30 cellular contexts compared by ENCODE assay signal in genomic region chr4:93313207-93313606, GRCh38.
DNase-seq lines count a peak whose midpoint lies in the region; ATAC-seq, FAIRE-seq and TF ChIP-seq lines count a peak whose summit lies in the region.
"Had no signal": no experiment of that assay in that cellular context is flagged by ENCODE, and none has a peak within 500 bp of the region (broad histone marks: within the 10 kb centered on the region; RNA-seq: fewer than 3 reads in every experiment).

No MANE protein-coding gene starts in this region.

- no peaks in the 10 kb centered on the region for H3K79me1 ChIP-seq in mesenchymal stem cell (replicated peaks; ENCODE audit: low read length, poor library complexity, severe bottlenecking)

- H3K4me1 Mint-ChIP-seq in CD8-positive, alpha-beta memory T cell, result no peaks in the 10 kb centered on the region
- H3K4me1 Mint-ChIP-seq: CD4-positive, CD25-positive, alpha-beta regulatory T cell had no signal

- H2BK120ac ChIP-seq in mesenchymal stem cell (ENCODE audit: low read depth, low read length), result no peak overlapping the region

- POLR2A ChIA-PET in CD8-positive, alpha-beta memory T cell (lab: Charles Lee), result no interaction called here

- H3K27ac Mint-ChIP-seq in CD8-positive, alpha-beta memory T cell, result no peak overlapping the region
- H3K27ac Mint-ChIP-seq: CD4-positive, CD25-positive, alpha-beta regulatory T cell; GM23338 had no signal

- DNase-seq in H54 (ENCODE audit: insufficient read length, low spot score) (no peak), NCI-H69 (lab: John Stamatoyannopoulos, UW) (peak; percentile 75), choroid plexus epithelial cell (ENCODE audit: low read depth) (peak; percentile 47), mesenchymal stem cell (peak; percentile 5), SKM-1 (lab: John Stamatoyannopoulos, UW; ENCODE audit: unreplicated experiment) (no peak)
- DNase-seq in CD8-positive, alpha-beta memory T cell, result no peak
- DNase-seq: activated CD4-positive, alpha-beta T cell treated with anti-CD3 and anti-CD28 coated beads for 1 hour; activated gamma-delta T cell treated with Interleukin-2 at 50 U/mL for 16 hours; activated T-cell treated with anti-CD3 and anti-CD28 coated beads, Interleukin-2, amount 50 U/mL, for 1 hour; caudate nucleus; CD4-positive, CD25-positive, alpha-beta regulatory T cell; dermis blood vessel endothelial cell; foreskin melanocyte; hippocampal formation; islet precursor cell; NCI-H1092 treated with DMSO at 0.1 percent for 48 hours; NCI-H2029; NCI-H510A treated with DMSO at 0.1 percent for 48 hours; SHP77; stimulated activated CD4-positive, alpha-beta T cell treated with anti-CD3 and anti-CD28 coated beads, Interleukin-2, amount 100 ng/mL, for 48 hours; stimulated activated naive CD4-positive, alpha-beta T cell had no signal

- no peaks in the 10 kb centered on the region for H3K36me3 ChIP-seq in mesenchymal stem cell (ENCODE audit: control insufficient read depth in 1 of 2, insufficient read depth in 2 of 2, low read depth in 1 of 2, low read length in 2 of 2)
- no peaks in the 10 kb centered on the region for H3K36me3 ChIP-seq in CD8-positive, alpha-beta memory T cell (ENCODE audit: insufficient read depth, low read length)
- H3K36me3 ChIP-seq: neutrophil, thoracic aorta had no signal

- H3K4me2 ChIP-seq in mesenchymal stem cell (ENCODE audit: low read length, poor library complexity, severe bottlenecking), result no peak overlapping the region
- H3K4me2 ChIP-seq: GM23338, smooth muscle cell had no signal

- H4K91ac ChIP-seq in mesenchymal stem cell (ENCODE audit: low read length), result no peak overlapping the region

- CTCF ChIA-PET in CD8-positive, alpha-beta memory T cell (lab: Charles Lee), result no interaction called here

- TF ChIP-seq POLR2A in H54 (IDR thresholded peaks at IDR 0.05; ENCODE audit: low read depth, low read length), result no peak

- H3K27me3 ChIP-seq in mesenchymal stem cell (ENCODE audit: control insufficient read depth in 1 of 2, insufficient read depth in 1 of 2, low read length in 2 of 2), result no peaks in the 10 kb centered on the region
- H3K27me3 ChIP-seq in CD8-positive, alpha-beta memory T cell (ENCODE audit: insufficient read depth, low read length, poor library complexity, severe bottlenecking), result no peaks in the 10 kb centered on the region
- H3K27me3 ChIP-seq: neutrophil had no signal

- no peak overlapping the region for H4K8ac ChIP-seq in mesenchymal stem cell (ENCODE audit: low read length)

- no peaks in the 10 kb centered on the region for H3K36me3 Mint-ChIP-seq in CD8-positive, alpha-beta memory T cell
- H3K36me3 Mint-ChIP-seq: CD4-positive, CD25-positive, alpha-beta regulatory T cell had no signal

- peaks cover 0 to 18% (median 5%) of the 10 kb centered on the region in 5 donors for H3K9me3 Mint-ChIP-seq in CD8-positive, alpha-beta memory T cell
- H3K9me3 Mint-ChIP-seq: GM23338 had no signal

- no peak for ATAC-seq in GM21723 (IDR thresholded peaks at IDR 0.05; ENCODE audit: unreplicated experiment)
- ATAC-seq in HG03520 (IDR thresholded peaks at IDR 0.05; ENCODE audit: unreplicated experiment), result no peak
- ATAC-seq: GM23338, HepG2 had no signal

- H3K14ac ChIP-seq in mesenchymal stem cell (ENCODE audit: low read length in 2 of 2), result no peak overlapping the region

- no peak overlapping the region for H3K4ac ChIP-seq in mesenchymal stem cell (ENCODE audit: low read depth in 1 of 2, low read length in 2 of 2)

- H3K4me3 Mint-ChIP-seq in CD8-positive, alpha-beta memory T cell, result no peak overlapping the region
- H3K4me3 Mint-ChIP-seq: CD4-positive, CD25-positive, alpha-beta regulatory T cell; GM23338 had no signal

- H3K23ac ChIP-seq in mesenchymal stem cell (ENCODE audit: low read length in 2 of 2), result no peak overlapping the region

- no peak overlapping the region for H3K27ac ChIP-seq in mesenchymal stem cell (ENCODE audit: low read length, poor library complexity, severe bottlenecking)
- no peak overlapping the region for H3K27ac ChIP-seq in CD8-positive, alpha-beta memory T cell (ENCODE audit: low read depth, low read length)
- H3K27ac ChIP-seq: neutrophil, thoracic aorta had no signal

- H3K27me3 Mint-ChIP-seq in CD8-positive, alpha-beta memory T cell, result no peaks in the 10 kb centered on the region
- H3K27me3 Mint-ChIP-seq: CD4-positive, CD25-positive, alpha-beta regulatory T cell had no signal

- peak; percentile 36 for FAIRE-seq in H54 (lab: Jason Lieb, UNC)
- FAIRE-seq: endothelial cell of umbilical vein, GM12891, HepG2 had no signal

- no peak overlapping the region for H2BK12ac ChIP-seq in mesenchymal stem cell (ENCODE audit: low read length in 2 of 2)

- no peak overlapping the region for H3K4me3 ChIP-seq in choroid plexus epithelial cell (ENCODE audit: low read depth, low read length)
- no peak overlapping the region for H3K4me3 ChIP-seq in mesenchymal stem cell (ENCODE audit: insufficient read depth in 1 of 2, low read depth in 1 of 2, low read length in 2 of 2)
- no peak overlapping the region for H3K4me3 ChIP-seq in CD8-positive, alpha-beta memory T cell (ENCODE audit: low read length)
- H3K4me3 ChIP-seq: GM23338, smooth muscle cell, thoracic aorta had no signal

- H2AFZ ChIP-seq in mesenchymal stem cell (ENCODE audit: low read depth, low read length), result no peak overlapping the region
- H2AFZ ChIP-seq: GM23338 had no signal

- H3K9ac ChIP-seq in mesenchymal stem cell (ENCODE audit: low read length), result no peak overlapping the region

- H3K18ac ChIP-seq in mesenchymal stem cell (ENCODE audit: low read depth in 1 of 2, low read length in 2 of 2), result no peak overlapping the region

- no peak overlapping the region for H2AK5ac ChIP-seq in mesenchymal stem cell (ENCODE audit: low read length, severe bottlenecking)

- no peak overlapping the region for H2BK15ac ChIP-seq in mesenchymal stem cell (ENCODE audit: low read depth, poor library complexity, severe bottlenecking)

- no peaks in the 10 kb centered on the region for H3K4me1 ChIP-seq in mesenchymal stem cell (ENCODE audit: control insufficient read depth, insufficient read depth, low read depth, low read length)
- no peaks in the 10 kb centered on the region for H3K4me1 ChIP-seq in CD8-positive, alpha-beta memory T cell (ENCODE audit: insufficient read depth, low read length)

- no peaks in the 10 kb centered on the region for H3K9me3 ChIP-seq in mesenchymal stem cell (ENCODE audit: control insufficient read depth, low read length)
- H3K9me3 ChIP-seq in CD8-positive, alpha-beta memory T cell (ENCODE audit: low read length), result no peaks in the 10 kb centered on the region
- H3K9me3 ChIP-seq: neutrophil, thoracic aorta had no signal

- no peak for TF ChIP-seq CTCF in choroid plexus epithelial cell (conservative IDR thresholded peaks at IDR 0.05; ENCODE audit: low read depth, low read length)

- no peak overlapping the region for H2BK5ac ChIP-seq in mesenchymal stem cell (ENCODE audit: low read depth, low read length, poor library complexity, severe bottlenecking)

Comparison
In these comparisons a context has a peak if more than half of its experiments do, and no peak if none do; other contexts are left out.
1. DNase-seq: peak in NCI-H69 (single experiment), choroid plexus epithelial cell (single experiment) and mesenchymal stem cell (single experiment); none in H54 (single experiment), SKM-1 (single experiment) and CD8-positive, alpha-beta memory T cell (0 of 5).